In the genomic region with DNA sequence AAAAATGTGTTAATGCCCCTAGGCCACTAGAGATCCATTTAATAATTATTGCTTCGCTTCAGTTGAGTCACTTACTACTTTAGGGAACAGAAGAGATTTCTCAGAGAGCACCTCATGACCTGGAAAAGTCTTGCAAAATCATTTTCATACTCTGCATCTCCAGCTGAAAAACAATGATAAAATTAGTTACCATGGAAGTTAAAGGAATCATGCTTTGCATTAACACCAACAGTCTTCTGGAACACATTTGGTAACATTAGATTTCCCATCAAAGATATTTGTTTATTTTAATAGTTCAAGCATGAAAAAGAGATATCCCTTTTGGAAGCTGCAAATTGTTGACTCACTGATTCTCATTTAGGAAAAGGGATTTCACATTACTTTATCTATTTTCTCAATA, we compare ENCODE assay signal across 1 cellular context.
TF ChIP-seq lines count a peak whose summit lies in the region.

No MANE protein-coding gene starts in this region.

TF ChIP-seq in SK-N-SH treated with all-trans-retinoic acid at 6 μM for 48 hours, 23 proteins besides CTCF, POLR2A, EP300 and RAD21 (continued from another document):
- TF ChIP-seq PPARA (CRISPR knock-in tag; IDR thresholded peaks at IDR 0.05; ENCODE audit: borderline replicate concordance), result no peak
